1 cellular context compared by ENCODE assay signal in the genomic region with DNA sequence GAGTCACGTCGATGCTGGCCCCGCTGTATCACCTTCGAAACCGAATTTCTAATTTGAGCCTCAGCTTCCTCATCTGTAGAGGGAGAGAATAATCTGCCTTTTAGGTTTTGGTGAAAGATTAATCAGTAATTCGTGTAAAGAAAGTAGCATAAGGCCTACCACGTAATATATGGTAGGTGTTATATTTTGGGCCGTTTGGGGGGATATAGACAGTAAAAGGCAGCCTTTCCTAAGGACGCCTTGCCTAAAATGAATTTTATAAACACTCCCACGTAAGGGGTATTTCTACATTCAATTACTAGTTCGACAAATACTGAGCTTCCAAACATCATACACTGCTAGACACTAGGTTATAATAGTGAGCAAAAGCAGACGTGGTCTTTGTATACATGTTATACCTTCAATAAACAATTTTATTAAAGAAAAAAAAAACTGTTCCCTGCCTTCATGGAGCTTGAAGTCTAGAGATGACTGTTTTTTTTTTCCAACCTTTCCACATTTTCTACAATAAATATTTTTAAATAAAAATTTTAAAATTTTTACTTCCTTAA.
TF ChIP-seq lines count a peak whose summit lies in the region.

No MANE protein-coding gene starts in this region.

TF ChIP-seq in K562, 482 proteins besides CTCF, POLR2A, EP300 and RAD21 (continued from another document and continues in another):
- TF ChIP-seq, protein P1, sequence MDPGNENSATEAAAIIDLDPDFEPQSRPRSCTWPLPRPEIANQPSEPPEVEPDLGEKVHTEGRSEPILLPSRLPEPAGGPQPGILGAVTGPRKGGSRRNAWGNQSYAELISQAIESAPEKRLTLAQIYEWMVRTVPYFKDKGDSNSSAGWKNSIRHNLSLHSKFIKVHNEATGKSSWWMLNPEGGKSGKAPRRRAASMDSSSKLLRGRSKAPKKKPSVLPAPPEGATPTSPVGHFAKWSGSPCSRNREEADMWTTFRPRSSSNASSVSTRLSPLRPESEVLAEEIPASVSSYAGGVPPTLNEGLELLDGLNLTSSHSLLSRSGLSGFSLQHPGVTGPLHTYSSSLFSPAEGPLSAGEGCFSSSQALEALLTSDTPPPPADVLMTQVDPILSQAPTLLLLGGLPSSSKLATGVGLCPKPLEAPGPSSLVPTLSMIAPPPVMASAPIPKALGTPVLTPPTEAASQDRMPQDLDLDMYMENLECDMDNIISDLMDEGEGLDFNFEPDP (CRISPR knock-in tag; IDR thresholded peaks at IDR 0.05) = no peak
- TF ChIP-seq ESRRA (IDR thresholded peaks at IDR 0.05; ENCODE audit: borderline replicate concordance, low read depth) (no peak), EHMT2 (IDR thresholded peaks at IDR 0.05) (no peak), ILF3 (IDR thresholded peaks at IDR 0.05; ENCODE audit: borderline replicate concordance) (no peak), ZNF232 (CRISPR knock-in tag; IDR thresholded peaks at IDR 0.05) (peak; percentile 60; the same call in 1 of the 2 replicates), SIN3B (IDR thresholded peaks at IDR 0.05; ENCODE audit: low read depth) (no peak), RFX1 (IDR thresholded peaks at IDR 0.05) (no peak), SUPT5H (IDR thresholded peaks at IDR 0.05) (no peak), KAT8 (IDR thresholded peaks at IDR 0.05; ENCODE audit: low read depth) (no peak), TSC22D4 (tag; IDR thresholded peaks at IDR 0.05) (no peak), FIP1L1 (IDR thresholded peaks at IDR 0.05; ENCODE audit: low read depth, low read length, poor library complexity, severe bottlenecking) (no peak), SIRT6 (IDR thresholded peaks at IDR 0.05; ENCODE audit: low read depth, low read length) (no peak), RBM22 (IDR thresholded peaks at IDR 0.05; ENCODE audit: low read depth, low read length, poor library complexity, severe bottlenecking) (no peak), ZNF436 (CRISPR knock-in tag; IDR thresholded peaks at IDR 0.05) (no peak), SRSF3 (IDR thresholded peaks at IDR 0.05; ENCODE audit: insufficient read depth, low read length) (no peak), GATAD2B (IDR thresholded peaks at IDR 0.05; ENCODE audit: borderline replicate concordance) (no peak), MAZ (CRISPR knock-in tag; conservative IDR thresholded peaks at IDR 0.05 in 1 of 2, IDR thresholded peaks at IDR 0.05 in 1 of 2) (no peak), MBD2 (IDR thresholded peaks at IDR 0.05; ENCODE audit: borderline replicate concordance, low read depth) (no peak), TAF15 (IDR thresholded peaks at IDR 0.05; ENCODE audit: low read depth, low read length) (no peak), SMARCA4 (IDR thresholded peaks at IDR 0.05) (no peak; the same call in 1 of the 2 replicates), MED1 (CRISPR knock-in tag; IDR thresholded peaks at IDR 0.05; ENCODE audit: borderline replicate concordance) (no peak), SETDB1 (IDR thresholded peaks at IDR 0.05; ENCODE audit: low read length) (no peak), CHD1 (IDR thresholded peaks at IDR 0.05; ENCODE audit: low read length) (peak; percentile 27), POLR2B (IDR thresholded peaks at IDR 0.05; ENCODE audit: low read depth, partially characterized antibody) (no peak), ZNF696 (CRISPR knock-in tag; conservative IDR thresholded peaks at IDR 0.05) (no peak), MXI1 (IDR thresholded peaks at IDR 0.05; ENCODE audit: low read depth, low read length) (no peak), SMAD2 (IDR thresholded peaks at IDR 0.05; ENCODE audit: low read depth, low read length) (no peak), ZNF274 (IDR thresholded peaks at IDR 0.05; ENCODE audit: borderline replicate concordance, low read depth, low read length) (no peak), RBM34 (IDR thresholded peaks at IDR 0.05; ENCODE audit: borderline replicate concordance, insufficient read depth, low read length) (no peak), GABPB2 (CRISPR knock-in tag; conservative IDR thresholded peaks at IDR 0.05) (no peak), JUND (IDR thresholded peaks at IDR 0.05; ENCODE audit: borderline replicate concordance, low read depth, low read length) (no peak), JUND (tag; IDR thresholded peaks at IDR 0.05; ENCODE audit: borderline replicate concordance, low read depth, low read length) (no peak)
- TF ChIP-seq, protein P2, sequence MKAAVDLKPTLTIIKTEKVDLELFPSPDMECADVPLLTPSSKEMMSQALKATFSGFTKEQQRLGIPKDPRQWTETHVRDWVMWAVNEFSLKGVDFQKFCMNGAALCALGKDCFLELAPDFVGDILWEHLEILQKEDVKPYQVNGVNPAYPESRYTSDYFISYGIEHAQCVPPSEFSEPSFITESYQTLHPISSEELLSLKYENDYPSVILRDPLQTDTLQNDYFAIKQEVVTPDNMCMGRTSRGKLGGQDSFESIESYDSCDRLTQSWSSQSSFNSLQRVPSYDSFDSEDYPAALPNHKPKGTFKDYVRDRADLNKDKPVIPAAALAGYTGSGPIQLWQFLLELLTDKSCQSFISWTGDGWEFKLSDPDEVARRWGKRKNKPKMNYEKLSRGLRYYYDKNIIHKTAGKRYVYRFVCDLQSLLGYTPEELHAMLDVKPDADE (conservative IDR thresholded peaks at IDR 0.05; ENCODE audit: control insufficient read depth, low read depth, low read length) = no peak
- TF ChIP-seq, protein P3, sequence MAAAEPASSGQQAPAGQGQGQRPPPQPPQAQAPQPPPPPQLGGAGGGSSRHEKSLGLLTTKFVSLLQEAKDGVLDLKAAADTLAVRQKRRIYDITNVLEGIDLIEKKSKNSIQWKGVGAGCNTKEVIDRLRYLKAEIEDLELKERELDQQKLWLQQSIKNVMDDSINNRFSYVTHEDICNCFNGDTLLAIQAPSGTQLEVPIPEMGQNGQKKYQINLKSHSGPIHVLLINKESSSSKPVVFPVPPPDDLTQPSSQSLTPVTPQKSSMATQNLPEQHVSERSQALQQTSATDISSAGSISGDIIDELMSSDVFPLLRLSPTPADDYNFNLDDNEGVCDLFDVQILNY (CRISPR knock-in tag; IDR thresholded peaks at IDR 0.05) = no peak
- TF ChIP-seq, protein P4, sequence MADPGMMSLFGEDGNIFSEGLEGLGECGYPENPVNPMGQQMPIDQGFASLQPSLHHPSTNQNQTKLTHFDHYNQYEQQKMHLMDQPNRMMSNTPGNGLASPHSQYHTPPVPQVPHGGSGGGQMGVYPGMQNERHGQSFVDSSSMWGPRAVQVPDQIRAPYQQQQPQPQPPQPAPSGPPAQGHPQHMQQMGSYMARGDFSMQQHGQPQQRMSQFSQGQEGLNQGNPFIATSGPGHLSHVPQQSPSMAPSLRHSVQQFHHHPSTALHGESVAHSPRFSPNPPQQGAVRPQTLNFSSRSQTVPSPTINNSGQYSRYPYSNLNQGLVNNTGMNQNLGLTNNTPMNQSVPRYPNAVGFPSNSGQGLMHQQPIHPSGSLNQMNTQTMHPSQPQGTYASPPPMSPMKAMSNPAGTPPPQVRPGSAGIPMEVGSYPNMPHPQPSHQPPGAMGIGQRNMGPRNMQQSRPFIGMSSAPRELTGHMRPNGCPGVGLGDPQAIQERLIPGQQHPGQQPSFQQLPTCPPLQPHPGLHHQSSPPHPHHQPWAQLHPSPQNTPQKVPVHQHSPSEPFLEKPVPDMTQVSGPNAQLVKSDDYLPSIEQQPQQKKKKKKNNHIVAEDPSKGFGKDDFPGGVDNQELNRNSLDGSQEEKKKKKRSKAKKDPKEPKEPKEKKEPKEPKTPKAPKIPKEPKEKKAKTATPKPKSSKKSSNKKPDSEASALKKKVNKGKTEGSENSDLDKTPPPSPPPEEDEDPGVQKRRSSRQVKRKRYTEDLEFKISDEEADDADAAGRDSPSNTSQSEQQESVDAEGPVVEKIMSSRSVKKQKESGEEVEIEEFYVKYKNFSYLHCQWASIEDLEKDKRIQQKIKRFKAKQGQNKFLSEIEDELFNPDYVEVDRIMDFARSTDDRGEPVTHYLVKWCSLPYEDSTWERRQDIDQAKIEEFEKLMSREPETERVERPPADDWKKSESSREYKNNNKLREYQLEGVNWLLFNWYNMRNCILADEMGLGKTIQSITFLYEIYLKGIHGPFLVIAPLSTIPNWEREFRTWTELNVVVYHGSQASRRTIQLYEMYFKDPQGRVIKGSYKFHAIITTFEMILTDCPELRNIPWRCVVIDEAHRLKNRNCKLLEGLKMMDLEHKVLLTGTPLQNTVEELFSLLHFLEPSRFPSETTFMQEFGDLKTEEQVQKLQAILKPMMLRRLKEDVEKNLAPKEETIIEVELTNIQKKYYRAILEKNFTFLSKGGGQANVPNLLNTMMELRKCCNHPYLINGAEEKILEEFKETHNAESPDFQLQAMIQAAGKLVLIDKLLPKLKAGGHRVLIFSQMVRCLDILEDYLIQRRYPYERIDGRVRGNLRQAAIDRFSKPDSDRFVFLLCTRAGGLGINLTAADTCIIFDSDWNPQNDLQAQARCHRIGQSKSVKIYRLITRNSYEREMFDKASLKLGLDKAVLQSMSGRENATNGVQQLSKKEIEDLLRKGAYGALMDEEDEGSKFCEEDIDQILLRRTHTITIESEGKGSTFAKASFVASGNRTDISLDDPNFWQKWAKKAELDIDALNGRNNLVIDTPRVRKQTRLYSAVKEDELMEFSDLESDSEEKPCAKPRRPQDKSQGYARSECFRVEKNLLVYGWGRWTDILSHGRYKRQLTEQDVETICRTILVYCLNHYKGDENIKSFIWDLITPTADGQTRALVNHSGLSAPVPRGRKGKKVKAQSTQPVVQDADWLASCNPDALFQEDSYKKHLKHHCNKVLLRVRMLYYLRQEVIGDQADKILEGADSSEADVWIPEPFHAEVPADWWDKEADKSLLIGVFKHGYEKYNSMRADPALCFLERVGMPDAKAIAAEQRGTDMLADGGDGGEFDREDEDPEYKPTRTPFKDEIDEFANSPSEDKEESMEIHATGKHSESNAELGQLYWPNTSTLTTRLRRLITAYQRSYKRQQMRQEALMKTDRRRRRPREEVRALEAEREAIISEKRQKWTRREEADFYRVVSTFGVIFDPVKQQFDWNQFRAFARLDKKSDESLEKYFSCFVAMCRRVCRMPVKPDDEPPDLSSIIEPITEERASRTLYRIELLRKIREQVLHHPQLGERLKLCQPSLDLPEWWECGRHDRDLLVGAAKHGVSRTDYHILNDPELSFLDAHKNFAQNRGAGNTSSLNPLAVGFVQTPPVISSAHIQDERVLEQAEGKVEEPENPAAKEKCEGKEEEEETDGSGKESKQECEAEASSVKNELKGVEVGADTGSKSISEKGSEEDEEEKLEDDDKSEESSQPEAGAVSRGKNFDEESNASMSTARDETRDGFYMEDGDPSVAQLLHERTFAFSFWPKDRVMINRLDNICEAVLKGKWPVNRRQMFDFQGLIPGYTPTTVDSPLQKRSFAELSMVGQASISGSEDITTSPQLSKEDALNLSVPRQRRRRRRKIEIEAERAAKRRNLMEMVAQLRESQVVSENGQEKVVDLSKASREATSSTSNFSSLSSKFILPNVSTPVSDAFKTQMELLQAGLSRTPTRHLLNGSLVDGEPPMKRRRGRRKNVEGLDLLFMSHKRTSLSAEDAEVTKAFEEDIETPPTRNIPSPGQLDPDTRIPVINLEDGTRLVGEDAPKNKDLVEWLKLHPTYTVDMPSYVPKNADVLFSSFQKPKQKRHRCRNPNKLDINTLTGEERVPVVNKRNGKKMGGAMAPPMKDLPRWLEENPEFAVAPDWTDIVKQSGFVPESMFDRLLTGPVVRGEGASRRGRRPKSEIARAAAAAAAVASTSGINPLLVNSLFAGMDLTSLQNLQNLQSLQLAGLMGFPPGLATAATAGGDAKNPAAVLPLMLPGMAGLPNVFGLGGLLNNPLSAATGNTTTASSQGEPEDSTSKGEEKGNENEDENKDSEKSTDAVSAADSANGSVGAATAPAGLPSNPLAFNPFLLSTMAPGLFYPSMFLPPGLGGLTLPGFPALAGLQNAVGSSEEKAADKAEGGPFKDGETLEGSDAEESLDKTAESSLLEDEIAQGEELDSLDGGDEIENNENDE (IDR thresholded peaks at IDR 0.05; ENCODE audit: low read depth, low read length) = no peak
- TF ChIP-seq, protein P5, sequence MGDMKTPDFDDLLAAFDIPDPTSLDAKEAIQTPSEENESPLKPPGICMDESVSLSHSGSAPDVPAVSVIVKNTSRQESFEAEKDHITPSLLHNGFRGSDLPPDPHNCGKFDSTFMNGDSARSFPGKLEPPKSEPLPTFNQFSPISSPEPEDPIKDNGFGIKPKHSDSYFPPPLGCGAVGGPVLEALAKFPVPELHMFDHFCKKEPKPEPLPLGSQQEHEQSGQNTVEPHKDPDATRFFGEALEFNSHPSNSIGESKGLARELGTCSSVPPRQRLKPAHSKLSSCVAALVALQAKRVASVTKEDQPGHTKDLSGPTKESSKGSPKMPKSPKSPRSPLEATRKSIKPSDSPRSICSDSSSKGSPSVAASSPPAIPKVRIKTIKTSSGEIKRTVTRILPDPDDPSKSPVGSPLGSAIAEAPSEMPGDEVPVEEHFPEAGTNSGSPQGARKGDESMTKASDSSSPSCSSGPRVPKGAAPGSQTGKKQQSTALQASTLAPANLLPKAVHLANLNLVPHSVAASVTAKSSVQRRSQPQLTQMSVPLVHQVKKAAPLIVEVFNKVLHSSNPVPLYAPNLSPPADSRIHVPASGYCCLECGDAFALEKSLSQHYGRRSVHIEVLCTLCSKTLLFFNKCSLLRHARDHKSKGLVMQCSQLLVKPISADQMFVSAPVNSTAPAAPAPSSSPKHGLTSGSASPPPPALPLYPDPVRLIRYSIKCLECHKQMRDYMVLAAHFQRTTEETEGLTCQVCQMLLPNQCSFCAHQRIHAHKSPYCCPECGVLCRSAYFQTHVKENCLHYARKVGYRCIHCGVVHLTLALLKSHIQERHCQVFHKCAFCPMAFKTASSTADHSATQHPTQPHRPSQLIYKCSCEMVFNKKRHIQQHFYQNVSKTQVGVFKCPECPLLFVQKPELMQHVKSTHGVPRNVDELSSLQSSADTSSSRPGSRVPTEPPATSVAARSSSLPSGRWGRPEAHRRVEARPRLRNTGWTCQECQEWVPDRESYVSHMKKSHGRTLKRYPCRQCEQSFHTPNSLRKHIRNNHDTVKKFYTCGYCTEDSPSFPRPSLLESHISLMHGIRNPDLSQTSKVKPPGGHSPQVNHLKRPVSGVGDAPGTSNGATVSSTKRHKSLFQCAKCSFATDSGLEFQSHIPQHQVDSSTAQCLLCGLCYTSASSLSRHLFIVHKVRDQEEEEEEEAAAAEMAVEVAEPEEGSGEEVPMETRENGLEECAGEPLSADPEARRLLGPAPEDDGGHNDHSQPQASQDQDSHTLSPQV (IDR thresholded peaks at IDR 0.05) = 0 out of 2 replicates have a peak, but pooled peaks have one; percentile 14
